Comparison of ENCODE assay signal across 1 cellular context in the genomic region with DNA sequence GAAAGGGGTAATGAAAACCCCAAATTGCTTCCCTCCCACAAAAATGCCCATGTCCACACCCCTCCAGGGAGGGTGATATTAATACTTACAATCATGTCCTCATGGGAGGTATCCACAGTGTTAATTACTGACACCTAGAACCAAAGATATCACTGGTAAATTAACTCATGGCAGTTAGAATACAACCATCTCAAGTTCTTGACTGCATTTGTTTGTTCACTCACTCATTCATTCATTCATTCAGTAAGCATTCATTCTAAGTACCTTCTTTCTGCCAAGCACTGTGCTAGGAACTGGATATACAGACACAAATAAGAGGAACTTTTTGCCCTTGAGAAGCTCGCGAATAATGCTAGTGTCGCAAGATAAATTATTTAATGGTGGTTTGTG.
TF ChIP-seq lines count a peak whose summit lies in the region.

No MANE protein-coding gene starts in this region.

TF ChIP-seq in WTC11, 78 proteins besides CTCF, POLR2A, EP300 and RAD21 (continued from another document):
- TF ChIP-seq, protein P1, sequence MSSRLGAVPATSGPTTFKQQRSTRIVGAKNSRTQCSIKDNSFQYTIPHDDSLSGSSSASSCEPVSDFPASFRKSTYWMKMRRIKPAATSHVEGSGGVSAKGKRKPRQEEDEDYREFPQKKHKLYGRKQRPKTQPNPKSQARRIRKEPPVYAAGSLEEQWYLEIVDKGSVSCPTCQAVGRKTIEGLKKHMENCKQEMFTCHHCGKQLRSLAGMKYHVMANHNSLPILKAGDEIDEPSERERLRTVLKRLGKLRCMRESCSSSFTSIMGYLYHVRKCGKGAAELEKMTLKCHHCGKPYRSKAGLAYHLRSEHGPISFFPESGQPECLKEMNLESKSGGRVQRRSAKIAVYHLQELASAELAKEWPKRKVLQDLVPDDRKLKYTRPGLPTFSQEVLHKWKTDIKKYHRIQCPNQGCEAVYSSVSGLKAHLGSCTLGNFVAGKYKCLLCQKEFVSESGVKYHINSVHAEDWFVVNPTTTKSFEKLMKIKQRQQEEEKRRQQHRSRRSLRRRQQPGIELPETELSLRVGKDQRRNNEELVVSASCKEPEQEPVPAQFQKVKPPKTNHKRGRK (CRISPR knock-in tag; IDR thresholded peaks at IDR 0.05; ENCODE audit: borderline replicate concordance), result no peak
TF ChIP-seq in WTC11: peak in this region for 0.
